ENCODE assay signal across 28 cellular contexts in the genomic region with DNA sequence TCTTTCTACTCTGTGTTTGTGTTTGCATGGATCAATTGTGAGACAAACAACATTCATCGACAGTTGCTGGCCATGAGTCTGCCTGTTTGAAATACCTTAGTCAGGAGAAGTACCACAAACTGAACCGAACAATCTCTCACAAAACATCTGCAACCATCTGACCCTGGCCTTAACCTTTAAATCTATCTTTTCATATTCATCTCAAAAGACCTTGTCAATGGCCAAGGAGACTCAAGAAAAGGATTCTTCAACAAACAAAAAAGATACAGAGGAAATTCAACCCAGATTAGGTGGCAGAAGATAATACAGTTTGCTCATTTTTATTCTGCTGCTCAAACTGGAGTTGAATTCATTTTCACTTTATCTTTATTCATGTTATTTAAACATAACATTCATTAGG.
"Had no signal": no experiment of that assay in that cellular context is flagged by ENCODE, and none has a peak within 500 bp of the region (broad histone marks: within the 10 kb centered on the region; RNA-seq: fewer than 3 reads in every experiment).

No MANE protein-coding gene starts in this region.

- H3K36me3 ChIP-seq: left lung, lower lobe of right lung, neural progenitor cell, ovary, right atrium auricular region, right lobe of liver, thyroid gland, transverse colon, upper lobe of left lung, vagina had no signal

- H3K9me3 ChIP-seq: left lung, lower lobe of right lung, ovary, right atrium auricular region, right lobe of liver, thyroid gland, transverse colon, upper lobe of left lung, vagina had no signal

- H3K9ac ChIP-seq: neural progenitor cell had no signal

- H3K27me3 ChIP-seq: left lung, ovary, right atrium auricular region, thyroid gland, transverse colon, upper lobe of left lung, vagina had no signal

- H3K4me3 ChIP-seq: left lung, lower lobe of right lung, neural progenitor cell, ovary, right atrium auricular region, right lobe of liver, skin epidermis, thyroid gland, transverse colon, upper lobe of left lung, vagina had no signal

- H3K4me1 ChIP-seq: left lung, lower lobe of right lung, right atrium auricular region, right lobe of liver, thyroid gland, transverse colon, upper lobe of left lung, vagina had no signal

- FAIRE-seq: islet of Langerhans, kidney had no signal

- H3K4me2 ChIP-seq: neural progenitor cell had no signal

- DNase-seq: hypothalamus; immature natural killer cell; kidney; left colon; left lung; lower lobe of right lung; mammary epithelial cell; mesenchymal stem cell; naive B cell; natural killer cell; nephron progenitor cell; ovary; right lobe of liver; stimulated activated CD4-positive, alpha-beta T cell treated with anti-CD3 and anti-CD28 coated beads, Interleukin-12 subunit alpha, Interleukin-12 subunit beta, amount 100 ng/mL, for 4 hours; stimulated activated CD4-positive, alpha-beta T cell treated with anti-CD3 and anti-CD28 coated beads, Interleukin-15, amount 100 ng/mL, for 24 hours; stimulated activated CD4-positive, alpha-beta T cell treated with anti-CD3 and anti-CD28 coated beads, Interleukin-2, amount 100 ng/mL, for 24 hours; stimulated activated CD4-positive, alpha-beta T cell treated with anti-CD3 and anti-CD28 coated beads, Interleukin-4, amount 100 ng/mL, for 1 hour; stimulated activated naive B cell treated with anti-CD40 and anti-IgM and Interleukin-4, amounts not matched to agents 10 μg/mL and 1 μg/mL and 100 μg/mL, for 72 hours; stimulated activated naive CD8-positive, alpha-beta T cell treated with anti-CD3 and anti-CD28 coated beads, Interleukin-15, amount 100 ng/mL, for 72 hours; substantia nigra; thyroid gland; transverse colon; upper lobe of left lung had no signal

- H3K27ac ChIP-seq: left lung, lower lobe of right lung, neural progenitor cell, ovary, right atrium auricular region, right lobe of liver, skin epidermis, thyroid gland, transverse colon, upper lobe of left lung, vagina had no signal

- ATAC-seq: left colon; left lung; lower lobe of right lung; natural killer cell; right lobe of liver; stimulated activated naive B cell treated with anti-CD40 and anti-IgM and Interleukin-4, amounts not matched to agents 10 μg/mL and 1 μg/mL and 100 μg/mL, for 72 hours; stimulated activated naive CD8-positive, alpha-beta T cell treated with anti-CD3 and anti-CD28 coated beads, Interleukin-15, amount 100 ng/mL, for 72 hours had no signal

- H2AFZ ChIP-seq: neural progenitor cell had no signal
